11 cellular contexts compared by ENCODE assay signal in the genomic region with DNA sequence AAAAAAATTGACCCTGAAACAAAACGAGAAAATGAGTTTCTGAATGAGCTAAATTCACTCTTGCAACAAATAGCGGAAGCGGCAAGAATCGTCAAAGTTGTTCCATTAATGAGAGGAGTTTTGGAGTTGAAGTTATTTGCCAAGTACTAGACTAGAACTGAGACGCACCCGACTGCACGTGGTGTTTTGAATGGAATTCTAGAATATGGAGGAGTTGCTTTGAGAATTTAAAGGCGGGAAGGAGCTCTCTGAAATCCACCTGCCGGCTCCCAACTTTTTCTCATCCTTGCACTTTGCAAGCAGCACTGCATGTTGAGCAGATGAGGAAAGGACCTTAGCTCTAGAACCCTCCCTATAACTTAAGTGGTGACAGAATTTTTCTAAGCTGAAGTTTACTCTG. TPM values are rescaled to one million over a fixed set of nuclear protein-coding genes. Genes with fewer than 3 reads are reported as not detected.
"Had no signal": no experiment of that assay in that cellular context is flagged by ENCODE, and none has a peak within 500 bp of the region (broad histone marks: within the 10 kb centered on the region; RNA-seq: fewer than 3 reads in every experiment).

No MANE protein-coding gene starts in this region.

- ATAC-seq: HepG2, K562 had no signal

- H3K4me3 ChIP-seq: K562 had no signal

- H3K4me2 ChIP-seq: KMS-11 had no signal

- DNase-seq: IMR-90, KBM-7, KG1 had no signal

- H3K27ac ChIP-seq: HL-60, KMS-11 had no signal

- H3K9ac ChIP-seq: KMS-11 had no signal

- H3K36me3 Mint-ChIP-seq: IgD-negative memory B cell had no signal

- H3K27ac Mint-ChIP-seq: IgD-negative memory B cell had no signal

- FAIRE-seq: HepG2, HTR-8/SVneo, K562 had no signal

- H3K4me3 Mint-ChIP-seq: IgD-negative memory B cell had no signal

RNA-seq across cellular contexts. Expression of a gene that starts 23.2 kb away (rescaled TPM):
- total RNA-seq: HepG2, HT-29, HT1080, IMR-90, K562 had no signal
- polyA plus RNA-seq: HepG2, IgD-negative memory B cell, IMR-90, K562 had no signal
